ENCODE assay signal across 1 cellular context in genomic region chr15:29031502-29032228, GRCh38.
TF ChIP-seq lines count a peak whose summit lies in the region.

No MANE protein-coding gene starts in this region.

TF ChIP-seq in A549, 52 proteins besides CTCF, POLR2A, EP300 and RAD21:
- TF ChIP-seq CBX2 (IDR thresholded peaks at IDR 0.05; ENCODE audit: borderline replicate concordance, low read depth) (no peak), CEBPB (IDR thresholded peaks at IDR 0.05) (0 out of 4 replicates have a peak, but pooled peaks of 1 of the 2 experiments have one; percentile 6), BHLHE40 (IDR thresholded peaks at IDR 0.05; ENCODE audit: low read depth, low read length) (no peak), HOXA7 (CRISPR knock-in tag; IDR thresholded peaks at IDR 0.05) (no peak), MAZ (IDR thresholded peaks at IDR 0.05; ENCODE audit: borderline replicate concordance, low read depth, low read length) (no peak), MAFK (IDR thresholded peaks at IDR 0.05; ENCODE audit: partially characterized antibody) (peak; percentile 74), ZFP36 (IDR thresholded peaks at IDR 0.05; ENCODE audit: borderline replicate concordance, partially characterized antibody) (no peak)
